10 cellular contexts compared by ENCODE assay signal in the genomic region with DNA sequence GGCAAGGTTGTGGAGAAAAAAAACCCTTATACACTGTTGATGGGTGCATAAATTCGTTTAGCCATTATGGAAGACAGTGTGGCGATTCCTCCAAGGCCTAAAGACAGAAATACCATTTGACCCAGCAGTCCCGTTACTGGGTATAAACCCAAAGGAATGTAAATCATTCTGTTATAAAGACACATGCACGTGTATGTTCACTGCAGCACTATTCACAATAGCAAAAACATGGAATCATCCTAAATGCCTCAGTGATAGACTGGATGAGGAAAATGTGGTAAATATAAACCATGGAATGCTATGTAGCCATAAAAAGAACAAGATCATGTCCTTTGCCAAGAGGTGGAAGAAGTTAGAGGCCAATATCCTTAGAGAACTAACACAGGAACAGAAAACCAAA.
"Had no signal": no experiment of that assay in that cellular context is flagged by ENCODE, and none has a peak within 500 bp of the region (broad histone marks: within the 10 kb centered on the region; RNA-seq: fewer than 3 reads in every experiment).

No MANE protein-coding gene starts in this region.

- H3K9ac ChIP-seq: GM23248, KMS-11 had no signal

- H3K4me2 ChIP-seq: KMS-11 had no signal

- H3K27ac ChIP-seq: GM23248, HL-60, KMS-11 had no signal

- ATAC-seq: HCT116, HepG2 had no signal

- H3K36me3 ChIP-seq: HAP-1 had no signal

- H2AFZ ChIP-seq: GM23248 had no signal

- H3K9me3 ChIP-seq: HAP-1 had no signal

- H3K4me1 ChIP-seq: HAP-1 had no signal

- H3K4me3 ChIP-seq: GM23248, HAP-1 had no signal

- DNase-seq: GM23248, GOT3, H7, HFFc6, KBM-7 had no signal
